15 cellular contexts compared by ENCODE assay signal in the genomic region with DNA sequence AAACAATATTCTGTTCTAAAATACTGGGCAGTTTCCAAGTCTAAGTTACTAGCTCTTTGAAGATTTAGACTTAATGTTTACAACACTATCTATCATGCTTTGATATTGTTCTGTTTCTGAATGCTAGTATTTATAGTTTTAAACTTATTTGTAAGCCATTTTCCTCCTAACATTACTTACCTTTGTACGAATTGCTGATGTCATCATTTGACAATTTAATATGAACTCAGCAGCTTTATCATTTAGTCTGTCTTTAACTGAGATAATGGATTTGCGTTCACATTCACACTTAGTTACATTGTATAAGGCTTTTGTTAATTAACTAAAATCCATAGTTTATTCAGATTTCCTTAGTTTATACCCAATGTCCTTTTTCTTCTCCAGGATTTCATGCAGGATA.
DNase-seq lines count a peak whose midpoint lies in the region; ATAC-seq, FAIRE-seq and TF ChIP-seq lines count a peak whose summit lies in the region.
"Had no signal": no experiment of that assay in that cellular context is flagged by ENCODE, and none has a peak within 500 bp of the region (broad histone marks: within the 10 kb centered on the region; RNA-seq: fewer than 3 reads in every experiment).

No MANE protein-coding gene starts in this region.

- H3K27ac ChIP-seq in A549 (no peak overlapping the region), GM23248 (no peak overlapping the region)
- no peak overlapping the region for H3K27ac ChIP-seq in CD8-positive, alpha-beta T cell (ENCODE audit: low read depth, low read length)
- H3K27ac ChIP-seq: C4-2B had no signal

- H3K4me1 Mint-ChIP-seq in CD8-positive, alpha-beta T cell (ENCODE audit: low read depth) = peaks cover 27% of the 10 kb centered on the region
- H3K4me1 Mint-ChIP-seq in T-cell = peaks cover 16 to 28% (median 22%) of the 10 kb centered on the region in 3 donors
- H3K4me1 Mint-ChIP-seq in nephron progenitor cell = peaks cover 9% of the 10 kb centered on the region

- WGBS in A549 (ENCODE audit: missing lambda C conversion rate) = 81% methylated on average over 2 of the region's 2 CpGs
- WGBS in GM23248 (ENCODE audit: low coverage in 1 of 2, low lambda C conversion rate in 2 of 2, missing lambda C conversion rate in 2 of 2), 2 experiments = 90 to 94% methylated on average over 2 of the region's 2 CpGs

- in situ Hi-C loops in GM23248 (cut with MboI) = no loop called here

- no peak for TF ChIP-seq RAD21 in A549 (conservative IDR thresholded peaks at IDR 0.05 in 1 of 2, IDR thresholded peaks at IDR 0.05 in 1 of 2)

- H3K4me2 ChIP-seq in A549 = no peak overlapping the region
- H3K4me2 ChIP-seq in GM23248 (ENCODE audit: unreplicated experiment) = no peak overlapping the region

- H3K27me3 ChIP-seq in CD8-positive, alpha-beta T cell (ENCODE audit: insufficient read depth, low read length) = no peaks in the 10 kb centered on the region
- no peaks in the 10 kb centered on the region for H3K27me3 ChIP-seq in GM23248 (replicated peaks; ENCODE audit: insufficient read depth)
- H3K27me3 ChIP-seq: BE2C had no signal

- H3K9me2 ChIP-seq in GM23248 (ENCODE audit: insufficient read depth) = no peaks in the 10 kb centered on the region

- peaks cover 13% of the 10 kb centered on the region for H3K36me3 ChIP-seq in CD8-positive, alpha-beta T cell (ENCODE audit: insufficient read depth, low read length)
- H3K36me3 ChIP-seq in GM23248 (ENCODE audit: low read depth) = peaks cover 87% of the 10 kb centered on the region
- H3K36me3 ChIP-seq: HAP-1 had no signal

- H3F3A ChIP-seq in GM23248 (ENCODE audit: insufficient read depth) = peaks cover 60% of the 10 kb centered on the region

- H3K4me3 ChIP-seq in A549 (no peak overlapping the region), GM23248 (no peak overlapping the region)
- no peak overlapping the region for H3K4me3 ChIP-seq in CD8-positive, alpha-beta T cell (ENCODE audit: low read depth, low read length)
- H3K4me3 ChIP-seq: HAP-1 had no signal

- H3K4me1 ChIP-seq in A549 (no peaks in the 10 kb centered on the region), GM23248 (ENCODE audit: insufficient read depth) (no peaks in the 10 kb centered on the region)
- H3K4me1 ChIP-seq in CD8-positive, alpha-beta T cell (ENCODE audit: insufficient read depth, low read length) = no peaks in the 10 kb centered on the region
- H3K4me1 ChIP-seq: HAP-1 had no signal

- peaks cover 50% of the 10 kb centered on the region for H3K79me2 ChIP-seq in GM23248 (ENCODE audit: insufficient read depth)

- no peaks in the 10 kb centered on the region for H4K20me1 ChIP-seq in GM23248 (ENCODE audit: insufficient read depth)

- TF ChIP-seq POLR2A in A549 (IDR thresholded peaks at IDR 0.05; ENCODE audit: low read length) = no peak

- CTCF ChIA-PET in A549 (lab: Yijun Ruan, JAX) (no interaction called here), T-cell (lab: Charles Lee) (no interaction called here)
- CTCF ChIA-PET in CD8-positive, alpha-beta T cell (lab: Charles Lee) = interaction anchor here (0.8 kb wide), 1 partner anchor 156 kb away, joined by 3 read pairs; no protein-coding TSS in a partner anchor

- H3K9ac ChIP-seq in GM23248 = no peak overlapping the region

- H3K9me3 Mint-ChIP-seq in CD8-positive, alpha-beta T cell = peaks cover 4% of the 10 kb centered on the region
- H3K9me3 Mint-ChIP-seq in T-cell (peaks cover 0 to under 1% (median 0%) of the 10 kb centered on the region in 3 donors), nephron progenitor cell (no peaks in the 10 kb centered on the region)

- no peak for TF ChIP-seq EP300 in A549 (IDR thresholded peaks at IDR 0.05)

- TF ChIP-seq CTCF in A549 (IDR thresholded peaks at IDR 0.05) (no peak), nephron progenitor cell (IDR thresholded peaks at IDR 0.05) (no peak)
- TF ChIP-seq CTCF in CD8-positive, alpha-beta T cell (IDR thresholded peaks at IDR 0.05) = no peak

- no peak for ATAC-seq in A549
- no peak for ATAC-seq in CD8-positive, alpha-beta T cell
- ATAC-seq in T-cell (replicated peaks in 1 of 4) = no peak
- ATAC-seq in GM21825 (IDR thresholded peaks at IDR 0.05; ENCODE audit: unreplicated experiment) = no peak

- intact Hi-C loops in CD8-positive, alpha-beta T cell (cut with DNase I, micrococcal nuclease) = loop anchor here in 1 of 2 experiments (2.0 kb wide), 1 partner anchor 14 kb away; no protein-coding TSS in a partner anchor

- H3K4me3 Mint-ChIP-seq in CD8-positive, alpha-beta T cell = no peak overlapping the region
- no peak overlapping the region for H3K4me3 Mint-ChIP-seq in T-cell
- no peak overlapping the region for H3K4me3 Mint-ChIP-seq in nephron progenitor cell
- H3K4me3 Mint-ChIP-seq: CD8-positive, alpha-beta memory T cell had no signal

- H3K36me3 Mint-ChIP-seq in CD8-positive, alpha-beta T cell = peaks cover 65% of the 10 kb centered on the region
- peaks cover 56% of the 10 kb centered on the region for H3K36me3 Mint-ChIP-seq in T-cell
- H3K36me3 Mint-ChIP-seq in nephron progenitor cell (ENCODE audit: low read depth) = peaks cover 43% of the 10 kb centered on the region

- no peaks in the 10 kb centered on the region for H3K27me3 Mint-ChIP-seq in CD8-positive, alpha-beta T cell (ENCODE audit: low read depth)
- H3K27me3 Mint-ChIP-seq in T-cell (no peaks in the 10 kb centered on the region), nephron progenitor cell (ENCODE audit: low read depth, poor library complexity) (no peaks in the 10 kb centered on the region)
- H3K27me3 Mint-ChIP-seq: CD8-positive, alpha-beta memory T cell had no signal

- H2AFZ ChIP-seq in GM23248 = no peak overlapping the region

- POLR2A ChIA-PET in A549 (lab: Yijun Ruan, JAX) = no interaction called here
- POLR2A ChIA-PET in CD8-positive, alpha-beta T cell (lab: Charles Lee) = no interaction called here
- POLR2A ChIA-PET in T-cell (lab: Charles Lee) = interaction anchor here in 1 of 2 donors (1.0 kb wide), 1 partner anchor 9 kb away, joined by 4 read pairs; no protein-coding TSS in a partner anchor

- H3K9me3 ChIP-seq in A549 (no peaks in the 10 kb centered on the region), GM23248 (ENCODE audit: low read depth) (no peaks in the 10 kb centered on the region)
- H3K9me3 ChIP-seq in CD8-positive, alpha-beta T cell (ENCODE audit: low read length) = no peaks in the 10 kb centered on the region
- H3K9me3 ChIP-seq: BE2C, HAP-1 had no signal

- peak overlapping the region; percentile 18 for H3K27ac Mint-ChIP-seq in CD8-positive, alpha-beta T cell
- H3K27ac Mint-ChIP-seq in T-cell (peak overlapping the region; percentile 28 to 55), nephron progenitor cell (peak overlapping the region; percentile 45)

- FAIRE-seq in A549 (lab: Jason Lieb, UNC) = no peak
- FAIRE-seq: A204.1 had no signal

- DNase-seq in A549 (ENCODE audit: low read depth in 1 of 2, low spot score in 1 of 2) (no peak), T-cell (no peak), nephron progenitor cell (no peak), GM23248 (no peak), NCI-H446 (lab: John Stamatoyannopoulos, UW) (no peak)
- no peak for DNase-seq in CD8-positive, alpha-beta T cell
- DNase-seq: BE2C; CD8-positive, alpha-beta memory T cell; DMS53; GF-D8; GOT3 had no signal

TF ChIP-seq in A549, 52 proteins besides CTCF, POLR2A, EP300 and RAD21:
- no peak for TF ChIP-seq POLR2AphosphoS2 (conservative IDR thresholded peaks at IDR 0.05; ENCODE audit: low read length)
- no peak for TF ChIP-seq GATA3 (IDR thresholded peaks at IDR 0.05; ENCODE audit: borderline replicate concordance)
- peak; percentile 93 for TF ChIP-seq MAFK (IDR thresholded peaks at IDR 0.05; ENCODE audit: partially characterized antibody)
